In the genomic region with DNA sequence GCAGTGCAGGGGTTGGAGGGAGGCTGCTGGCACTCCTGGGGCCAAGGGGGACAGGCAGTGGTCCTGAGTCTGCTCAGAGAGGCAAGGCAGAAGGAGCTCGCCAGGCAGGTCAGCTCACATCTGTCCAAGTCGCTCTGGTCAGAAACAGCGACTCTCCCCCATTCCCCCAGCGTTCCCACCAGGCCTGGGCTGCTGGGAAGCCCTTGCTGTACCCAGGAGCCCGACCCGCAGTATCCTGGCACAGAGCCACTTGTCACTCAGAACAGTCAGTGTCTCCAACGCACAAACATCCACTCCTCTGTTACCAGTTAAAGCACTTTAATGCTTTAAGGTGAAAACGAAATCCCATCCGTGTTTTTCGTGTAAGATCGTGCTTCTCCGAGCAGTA, we compare ENCODE assay signal across 33 cellular contexts. TPM values are rescaled to one million over a fixed set of nuclear protein-coding genes. Genes with fewer than 3 reads are reported as not detected.
"Had no signal": no experiment of that assay in that cellular context is flagged by ENCODE, and none has a peak within 500 bp of the region (broad histone marks: within the 10 kb centered on the region; RNA-seq: fewer than 3 reads in every experiment).

No MANE protein-coding gene starts in this region.

- H3K9me3 ChIP-seq: adrenal gland, ascending aorta, colonic mucosa, esophagus muscularis mucosa, lower lobe of right lung, stomach, suprapubic skin, uterus had no signal

- FAIRE-seq: frontal cortex, small intestine had no signal

- ATAC-seq: activated CD4-positive, alpha-beta T cell treated with anti-CD3 and anti-CD28 coated beads for 36 hours; activated T-cell treated with anti-CD3 and anti-CD28 coated beads, Interleukin-2, amount 50 U/mL, for 4 hours; left colon; lower lobe of right lung; naive thymus-derived CD4-positive, alpha-beta T cell; stimulated activated memory B cell treated with anti-CD40 and anti-IgM and Interleukin-4, amounts not matched to agents 10 μg/mL and 1 μg/mL and 100 μg/mL, for 72 hours; WTC11 had no signal

- H3K36me3 ChIP-seq: colonic mucosa, neural progenitor cell, uterus had no signal

- H3K27me3 ChIP-seq: adrenal gland, ascending aorta, colonic mucosa, neural progenitor cell, suprapubic skin, uterus had no signal

- H3K9ac ChIP-seq: neural progenitor cell had no signal

- H3K4me3 ChIP-seq: adrenal gland, ascending aorta, colonic mucosa, dorsolateral prefrontal cortex, esophagus muscularis mucosa, lower lobe of right lung, neural progenitor cell, stomach, suprapubic skin, uterus had no signal

- DNase-seq: activated CD4-positive, alpha-beta T cell treated with anti-CD3 and anti-CD28 coated beads for 36 hours; activated CD4-positive, alpha-beta T cell treated with anti-CD3 and anti-CD28 coated beads, Interleukin-2, amount 50 U/mL, for 48 hours; activated CD8-positive, alpha-beta memory T cell treated with anti-CD3 and anti-CD28 coated beads, Interleukin-2, amount 50 U/mL, for 48 hours; activated naive CD4-positive, alpha-beta T cell; activated T-cell treated with anti-CD3 and anti-CD28 coated beads, Interleukin-2, amount 50 U/mL, for 4 hours; adrenal gland; colonic mucosa; dorsolateral prefrontal cortex; hypothalamus; left colon; lower lobe of right lung; naive thymus-derived CD4-positive, alpha-beta T cell; small intestine; stimulated activated CD4-positive, alpha-beta T cell treated with anti-CD3 and anti-CD28 coated beads, Interleukin-15, amount 100 ng/mL, for 24 hours; stomach; T-helper 9 cell; trophoblast cell; uterus had no signal

- H3K27ac ChIP-seq: adrenal gland, ascending aorta, colonic mucosa, esophagus muscularis mucosa, lower lobe of right lung, neural progenitor cell, stomach, suprapubic skin, uterus had no signal

- H3K4me1 ChIP-seq: adrenal gland, ascending aorta, colonic mucosa, lower lobe of right lung, uterus had no signal

RNA-seq across cellular contexts. Expression of a gene that starts 16.6 kb away (rescaled TPM):
- total RNA-seq: activated CD4-positive, alpha-beta T cell treated with anti-CD3 and anti-CD28 coated beads for 36 hours; activated CD8-positive, alpha-beta memory T cell treated with anti-CD3 and anti-CD28 coated beads for 36 hours; activated T-cell treated with anti-CD3 and anti-CD28 coated beads, Interleukin-2, amount 50 U/mL, for 4 hours; activated T-helper 2 cell treated with anti-CD3 and anti-CD28 coated beads, Interferon-gamma antibody, Interleukin-2, Interleukin-4, amounts not matched to agents 10 μg/mL and 5 μg/mL and 100 μg/mL, durations not matched to agents 14 hours and 24 hours and 36 hours; adrenal gland; ascending aorta; colonic mucosa; esophagus muscularis mucosa; frontal cortex; left colon; lower lobe of right lung; mesenteric fat pad; mucosa of gallbladder; naive thymus-derived CD4-positive, alpha-beta T cell; omental fat pad; progenitor cell of endocrine pancreas; stomach; suprapubic skin; T-helper 1 cell treated with Interleukin-12 subunit alpha and Interleukin-12 subunit beta and Interleukin-4 antibody, amounts not matched to agents 30 ng/mL and 1 ng/mL, for 36 hours; uterus had no signal
- polyA plus RNA-seq: adrenal gland; naive thymus-derived CD4-positive, alpha-beta T cell; right cardiac atrium; stomach had no signal

RNA-seq across cellular contexts. Expression of a gene that starts 36.9 kb away (rescaled TPM):
- total RNA-seq: ascending aorta; frontal cortex; stomach; T-helper 1 cell treated with Interleukin-12 subunit alpha and Interleukin-12 subunit beta and Interleukin-4 antibody, amounts not matched to agents 30 ng/mL and 1 ng/mL, for 36 hours had no signal
